ENCODE assay signal across 2 cellular contexts in genomic region chr7:6982375-6982774, GRCh38.
DNase-seq lines count a peak whose midpoint lies in the region; ATAC-seq, FAIRE-seq and TF ChIP-seq lines count a peak whose summit lies in the region.
"Not testable (repeated sequence)": the region's sequence is repeated elsewhere in the genome, so short reads cannot be mapped to it uniquely, and the experiment has no call there.

No MANE protein-coding gene starts in this region.

- TF ChIP-seq POLR2A in K562 (conservative IDR thresholded peaks at IDR 0.05); HepG2 (IDR thresholded peaks at IDR 0.05; ENCODE audit: insufficient read depth in 1 of 2, low read depth in 2 of 2, low read length in 2 of 2): not testable (repeated sequence)

- intact Hi-C loops in K562 (cut with micrococcal nuclease); HepG2 (cut with micrococcal nuclease; ENCODE audit: unreplicated experiment): not testable (repeated sequence)

- in situ Hi-C loops in K562 (cut with MboI); HepG2 (cut with HindIII; ENCODE audit: extremely low pct_ligation_motif_present, low pct_unique_long_range_greater_than_20kb): not testable (repeated sequence)

- CTCF ChIA-PET in K562 (lab: Yijun Ruan, JAX; ENCODE audit: low intra/inter-chr PET ratio); HepG2 (lab: Yijun Ruan, JAX; ENCODE audit: low intra/inter-chr PET ratio, low total read pairs): not testable (repeated sequence)

- H3K9ac ChIP-seq in K562 (ENCODE audit: insufficient read depth in 1 of 2, low read depth in 2 of 2, low read length in 2 of 2); HepG2 (ENCODE audit: insufficient read depth, low read depth, low read length): not testable (repeated sequence)

- H4K20me1 ChIP-seq in K562 (replicated peaks; ENCODE audit: control insufficient read depth, insufficient read depth, low read length); HepG2 (ENCODE audit: insufficient read depth, low read length): not testable (repeated sequence)

- not testable (repeated sequence) for ATAC-seq in K562, HepG2

- H3K4me1 ChIP-seq in K562 (replicated peaks in 1 of 2; ENCODE audit: control insufficient read depth in 2 of 2, insufficient read depth in 2 of 2, low read length in 2 of 2); HepG2 (ENCODE audit: insufficient read depth, low read length): not testable (repeated sequence)

- TF ChIP-seq EP300 in K562 (IDR thresholded peaks at IDR 0.05; ENCODE audit: low read length); HepG2 (IDR thresholded peaks at IDR 0.05; ENCODE audit: low read depth in 2 of 2, low read length in 2 of 2); HepG2 (CRISPR knock-in tag; IDR thresholded peaks at IDR 0.05; ENCODE audit: borderline replicate concordance): not testable (repeated sequence)

- not testable (repeated sequence) for H3K79me2 ChIP-seq in K562 (ENCODE audit: control insufficient read depth, insufficient read depth, low read length); HepG2 (ENCODE audit: insufficient read depth, low read length)

- FAIRE-seq in K562 (lab: Jason Lieb, UNC); HepG2 (lab: Jason Lieb, UNC): not testable (repeated sequence)

- not testable (repeated sequence) for H3K36me3 ChIP-seq in K562 (ENCODE audit: control insufficient read depth, insufficient read depth, low read length); HepG2 (replicated peaks in 1 of 2; ENCODE audit: control insufficient read depth in 1 of 2, insufficient read depth in 2 of 2, low read length in 2 of 2)

- 45% methylated on average over 2 of the region's 2 CpGs for WGBS in K562 (ENCODE audit: insufficient coverage, low coverage, missing lambda C conversion rate)
- 42% methylated on average over 2 of the region's 2 CpGs for WGBS in HepG2 (ENCODE audit: low lambda C conversion rate)

- not testable (repeated sequence) for TF ChIP-seq CTCF in K562 (IDR thresholded peaks at IDR 0.05 in 2 of 3, conservative IDR thresholded peaks at IDR 0.05 in 1 of 3; ENCODE audit: insufficient read depth in 2 of 3, low read depth in 1 of 3, low read length in 3 of 3); HepG2 (CRISPR knock-in tag; IDR thresholded peaks at IDR 0.05)

- H3K9me3 ChIP-seq in K562 (replicated peaks; ENCODE audit: control insufficient read depth, insufficient read depth, low read depth, low read length); HepG2 (ENCODE audit: low read length): not testable (repeated sequence)

- not testable (repeated sequence) for H3K9me1 ChIP-seq in K562 (ENCODE audit: control insufficient read depth, insufficient read depth, low read length)

- H3K4me2 ChIP-seq in K562 (ENCODE audit: insufficient read depth, low read length); HepG2 (ENCODE audit: low read depth, low read length): not testable (repeated sequence)

- not testable (repeated sequence) for H2AFZ ChIP-seq in K562 (ENCODE audit: low read depth, low read length); HepG2 (ENCODE audit: low read length)

- TF ChIP-seq RAD21 in K562 (CRISPR knock-in tag; conservative IDR thresholded peaks at IDR 0.05 in 1 of 2, IDR thresholded peaks at IDR 0.05 in 1 of 2); HepG2 (CRISPR knock-in tag; IDR thresholded peaks at IDR 0.05): not testable (repeated sequence)

- H3K4me3 ChIP-seq in K562; HepG2 (replicated peaks in 1 of 3; ENCODE audit: insufficient read depth in 1 of 3, low read depth in 2 of 3, low read length in 3 of 3): not testable (repeated sequence)

- DNase-seq in K562 (ENCODE audit: extremely low read depth in 1 of 4, low spot score in 3 of 4); HepG2 (ENCODE audit: low spot score): not testable (repeated sequence)

- POLR2A ChIA-PET in K562 (lab: Yijun Ruan, JAX); HepG2 (lab: Yijun Ruan, JAX): not testable (repeated sequence)

- not testable (repeated sequence) for BruUV-seq in K562 (replicated peaks; lab: Mats Ljungman, UMichigan); HepG2 (replicated peaks; lab: Mats Ljungman, UMichigan)

- H3K27ac ChIP-seq in K562 (ENCODE audit: extremely low read depth, low read depth, low read length); HepG2 (ENCODE audit: extremely low read length, insufficient read depth, low read length): not testable (repeated sequence)

- H3K27me3 ChIP-seq in K562 (ENCODE audit: control insufficient read depth in 2 of 2, insufficient read depth in 2 of 2, low read length in 2 of 2); HepG2 (ENCODE audit: control insufficient read depth in 1 of 2, insufficient read depth in 2 of 2, low read length in 2 of 2): not testable (repeated sequence)

TF ChIP-seq in K562, 482 proteins besides CTCF, POLR2A, EP300 and RAD21:
- peak; percentile 75; the same call in 1 of the 2 replicates for TF ChIP-seq ZNF12 (CRISPR knock-in tag; IDR thresholded peaks at IDR 0.05)

TF ChIP-seq in HepG2, 621 proteins besides CTCF, POLR2A, EP300 and RAD21:
- TF ChIP-seq ZNF12 (CRISPR knock-in tag; IDR thresholded peaks at IDR 0.05) = peak; percentile 65; the same call in 1 of the 2 replicates
TF ChIP-seq in HepG2: peak in this region for 1; not testable (repeated sequence) for 620.
